ENCODE assay signal across 1 cellular context in the genomic region with DNA sequence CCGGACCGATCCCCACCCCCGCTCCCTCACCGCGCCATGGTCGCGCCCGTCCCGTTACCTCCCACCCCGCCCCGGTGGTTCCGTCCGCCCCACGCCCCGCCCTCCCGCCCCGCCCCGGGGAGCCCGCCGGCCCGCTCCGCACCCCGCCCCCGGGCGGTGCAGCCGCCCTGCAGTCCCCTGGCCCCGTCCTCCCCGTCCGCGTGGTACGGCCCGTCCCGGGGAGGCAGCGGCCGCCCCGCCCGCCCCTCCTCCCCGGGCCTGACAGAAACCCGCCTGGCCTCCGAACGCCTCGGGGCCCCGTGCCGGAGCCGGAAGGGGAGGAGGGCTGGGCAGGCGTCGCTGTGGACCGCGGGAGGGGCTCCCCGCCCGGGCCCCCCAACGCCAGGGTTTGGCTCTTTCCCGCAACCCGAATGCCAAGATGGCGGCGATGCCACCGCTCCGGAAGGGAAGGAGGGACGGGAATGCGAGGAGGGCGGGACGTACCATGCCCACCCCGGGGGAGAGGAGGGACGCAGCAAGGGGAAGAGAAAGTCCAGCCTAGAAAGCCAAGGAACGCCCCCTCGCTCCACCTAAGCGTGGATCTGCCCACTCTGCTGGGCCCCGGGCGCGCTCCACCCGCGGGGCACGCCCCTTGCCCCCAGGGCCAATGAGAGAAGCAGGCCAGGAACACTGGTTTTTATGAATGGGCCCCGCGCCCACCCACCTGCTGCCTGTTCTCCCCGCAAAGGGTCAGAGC.
TF ChIP-seq lines count a peak whose summit lies in the region.

A gene (minus strand): TSS at position 56 of the 736 bp plus-strand sequence. CDS start 132 bp downstream, outside the sequence.

TF ChIP-seq in HEK293, 187 proteins besides CTCF, POLR2A, EP300 and RAD21 (continued from another document and continues in another):
- TF ChIP-seq REPIN1 (tag by site-specific recombination; IDR thresholded peaks at IDR 0.05; ENCODE audit: low read depth) (no peak), ZNF10 (tag by site-specific recombination; IDR thresholded peaks at IDR 0.05) (no peak; the same call in 1 of the 2 replicates), HOXC10 (CRISPR knock-in tag; IDR thresholded peaks at IDR 0.05) (no peak), ZIC2 (tag by site-specific recombination; IDR thresholded peaks at IDR 0.05) (peak; percentile 56; the same call in 1 of the 2 replicates), SP7 (tag by site-specific recombination; IDR thresholded peaks at IDR 0.05) (peak; percentile 87; the same call in 1 of the 2 replicates), MZF1 (tag by site-specific recombination; IDR thresholded peaks at IDR 0.05; ENCODE audit: borderline replicate concordance) (no peak), ZNF677 (tag by site-specific recombination; IDR thresholded peaks at IDR 0.05) (no peak), RBAK (tag by site-specific recombination; IDR thresholded peaks at IDR 0.05) (no peak), ZNF121 (tag by site-specific recombination; IDR thresholded peaks at IDR 0.05) (no peak), ZNF623 (tag by site-specific recombination; IDR thresholded peaks at IDR 0.05) (no peak), ZNF629 (tag by site-specific recombination; IDR thresholded peaks at IDR 0.05) (no peak; the same call in 1 of the 2 replicates), ZNF146 (tag by site-specific recombination; IDR thresholded peaks at IDR 0.05) (no peak), ZNF140 (tag by site-specific recombination; IDR thresholded peaks at IDR 0.05) (no peak), ZNF394 (tag by site-specific recombination; IDR thresholded peaks at IDR 0.05; ENCODE audit: borderline replicate concordance) (peak; percentile 54; the same call in 1 of the 2 replicates), ZNF561 (tag by site-specific recombination; IDR thresholded peaks at IDR 0.05; ENCODE audit: borderline replicate concordance) (peak; percentile 99), KLF8 (tag by site-specific recombination; IDR thresholded peaks at IDR 0.05) (peak; percentile 97), ZNF560 (tag by site-specific recombination; IDR thresholded peaks at IDR 0.05; ENCODE audit: borderline replicate concordance) (no peak), ZNF112 (tag by site-specific recombination; IDR thresholded peaks at IDR 0.05) (no peak), ZNF791 (tag by site-specific recombination; IDR thresholded peaks at IDR 0.05) (no peak), ZNF175 (tag by site-specific recombination; IDR thresholded peaks at IDR 0.05) (no peak), WT1 (tag by site-specific recombination; IDR thresholded peaks at IDR 0.05) (peak; percentile 29; the same call in 1 of the 2 replicates), FEZF1 (tag by site-specific recombination; IDR thresholded peaks at IDR 0.05) (no peak), TCF7L2 (IDR thresholded peaks at IDR 0.05; ENCODE audit: borderline replicate concordance, low read depth, low read length) (peak; percentile 31; the same call in 1 of the 2 replicates), BCL11B (tag by site-specific recombination; IDR thresholded peaks at IDR 0.05; ENCODE audit: low read depth) (no peak; the same call in 1 of the 2 replicates), ZNF747 (tag by site-specific recombination; IDR thresholded peaks at IDR 0.05) (no peak), ZNF132 (tag by site-specific recombination; IDR thresholded peaks at IDR 0.05; ENCODE audit: borderline replicate concordance) (no peak), HOXA7 (CRISPR knock-in tag; IDR thresholded peaks at IDR 0.05; ENCODE audit: borderline replicate concordance) (no peak), ZNF423 (tag by site-specific recombination; IDR thresholded peaks at IDR 0.05) (no peak), SCRT1 (tag by site-specific recombination; IDR thresholded peaks at IDR 0.05; ENCODE audit: borderline replicate concordance) (no peak), ZNF157 (tag by site-specific recombination; IDR thresholded peaks at IDR 0.05) (no peak), ZNF837 (tag by site-specific recombination; IDR thresholded peaks at IDR 0.05) (no peak)
- TF ChIP-seq, protein P1, sequence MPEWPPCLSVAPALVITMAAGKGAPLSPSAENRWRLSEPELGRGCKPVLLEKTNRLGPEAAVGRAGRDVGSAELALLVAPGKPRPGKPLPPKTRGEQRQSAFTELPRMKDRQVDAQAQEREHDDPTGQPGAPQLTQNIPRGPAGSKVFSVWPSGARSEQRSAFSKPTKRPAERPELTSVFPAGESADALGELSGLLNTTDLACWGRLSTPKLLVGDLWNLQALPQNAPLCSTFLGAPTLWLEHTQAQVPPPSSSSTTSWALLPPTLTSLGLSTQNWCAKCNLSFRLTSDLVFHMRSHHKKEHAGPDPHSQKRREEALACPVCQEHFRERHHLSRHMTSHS (tag by site-specific recombination; IDR thresholded peaks at IDR 0.05) = no peak
- TF ChIP-seq, protein P2, sequence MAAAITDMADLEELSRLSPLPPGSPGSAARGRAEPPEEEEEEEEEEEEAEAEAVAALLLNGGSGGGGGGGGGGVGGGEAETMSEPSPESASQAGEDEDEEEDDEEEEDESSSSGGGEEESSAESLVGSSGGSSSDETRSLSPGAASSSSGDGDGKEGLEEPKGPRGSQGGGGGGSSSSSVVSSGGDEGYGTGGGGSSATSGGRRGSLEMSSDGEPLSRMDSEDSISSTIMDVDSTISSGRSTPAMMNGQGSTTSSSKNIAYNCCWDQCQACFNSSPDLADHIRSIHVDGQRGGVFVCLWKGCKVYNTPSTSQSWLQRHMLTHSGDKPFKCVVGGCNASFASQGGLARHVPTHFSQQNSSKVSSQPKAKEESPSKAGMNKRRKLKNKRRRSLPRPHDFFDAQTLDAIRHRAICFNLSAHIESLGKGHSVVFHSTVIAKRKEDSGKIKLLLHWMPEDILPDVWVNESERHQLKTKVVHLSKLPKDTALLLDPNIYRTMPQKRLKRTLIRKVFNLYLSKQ (tag by site-specific recombination; IDR thresholded peaks at IDR 0.05; ENCODE audit: borderline replicate concordance) = no peak
- TF ChIP-seq, protein P3, sequence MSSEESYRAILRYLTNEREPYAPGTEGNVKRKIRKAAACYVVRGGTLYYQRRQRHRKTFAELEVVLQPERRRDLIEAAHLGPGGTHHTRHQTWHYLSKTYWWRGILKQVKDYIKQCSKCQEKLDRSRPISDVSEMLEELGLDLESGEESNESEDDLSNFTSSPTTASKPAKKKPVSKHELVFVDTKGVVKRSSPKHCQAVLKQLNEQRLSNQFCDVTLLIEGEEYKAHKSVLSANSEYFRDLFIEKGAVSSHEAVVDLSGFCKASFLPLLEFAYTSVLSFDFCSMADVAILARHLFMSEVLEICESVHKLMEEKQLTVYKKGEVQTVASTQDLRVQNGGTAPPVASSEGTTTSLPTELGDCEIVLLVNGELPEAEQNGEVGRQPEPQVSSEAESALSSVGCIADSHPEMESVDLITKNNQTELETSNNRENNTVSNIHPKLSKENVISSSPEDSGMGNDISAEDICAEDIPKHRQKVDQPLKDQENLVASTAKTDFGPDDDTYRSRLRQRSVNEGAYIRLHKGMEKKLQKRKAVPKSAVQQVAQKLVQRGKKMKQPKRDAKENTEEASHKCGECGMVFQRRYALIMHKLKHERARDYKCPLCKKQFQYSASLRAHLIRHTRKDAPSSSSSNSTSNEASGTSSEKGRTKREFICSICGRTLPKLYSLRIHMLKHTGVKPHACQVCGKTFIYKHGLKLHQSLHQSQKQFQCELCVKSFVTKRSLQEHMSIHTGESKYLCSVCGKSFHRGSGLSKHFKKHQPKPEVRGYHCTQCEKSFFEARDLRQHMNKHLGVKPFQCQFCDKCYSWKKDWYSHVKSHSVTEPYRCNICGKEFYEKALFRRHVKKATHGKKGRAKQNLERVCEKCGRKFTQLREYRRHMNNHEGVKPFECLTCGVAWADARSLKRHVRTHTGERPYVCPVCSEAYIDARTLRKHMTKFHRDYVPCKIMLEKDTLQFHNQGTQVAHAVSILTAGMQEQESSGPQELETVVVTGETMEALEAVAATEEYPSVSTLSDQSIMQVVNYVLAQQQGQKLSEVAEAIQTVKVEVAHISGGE (tag by site-specific recombination; conservative IDR thresholded peaks at IDR 0.05; ENCODE audit: low read depth) = peak; percentile 97
- TF ChIP-seq, protein P4, sequence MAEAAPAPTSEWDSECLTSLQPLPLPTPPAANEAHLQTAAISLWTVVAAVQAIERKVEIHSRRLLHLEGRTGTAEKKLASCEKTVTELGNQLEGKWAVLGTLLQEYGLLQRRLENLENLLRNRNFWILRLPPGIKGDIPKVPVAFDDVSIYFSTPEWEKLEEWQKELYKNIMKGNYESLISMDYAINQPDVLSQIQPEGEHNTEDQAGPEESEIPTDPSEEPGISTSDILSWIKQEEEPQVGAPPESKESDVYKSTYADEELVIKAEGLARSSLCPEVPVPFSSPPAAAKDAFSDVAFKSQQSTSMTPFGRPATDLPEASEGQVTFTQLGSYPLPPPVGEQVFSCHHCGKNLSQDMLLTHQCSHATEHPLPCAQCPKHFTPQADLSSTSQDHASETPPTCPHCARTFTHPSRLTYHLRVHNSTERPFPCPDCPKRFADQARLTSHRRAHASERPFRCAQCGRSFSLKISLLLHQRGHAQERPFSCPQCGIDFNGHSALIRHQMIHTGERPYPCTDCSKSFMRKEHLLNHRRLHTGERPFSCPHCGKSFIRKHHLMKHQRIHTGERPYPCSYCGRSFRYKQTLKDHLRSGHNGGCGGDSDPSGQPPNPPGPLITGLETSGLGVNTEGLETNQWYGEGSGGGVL (tag by site-specific recombination; IDR thresholded peaks at IDR 0.05) = peak; percentile 43
- TF ChIP-seq, protein P5, sequence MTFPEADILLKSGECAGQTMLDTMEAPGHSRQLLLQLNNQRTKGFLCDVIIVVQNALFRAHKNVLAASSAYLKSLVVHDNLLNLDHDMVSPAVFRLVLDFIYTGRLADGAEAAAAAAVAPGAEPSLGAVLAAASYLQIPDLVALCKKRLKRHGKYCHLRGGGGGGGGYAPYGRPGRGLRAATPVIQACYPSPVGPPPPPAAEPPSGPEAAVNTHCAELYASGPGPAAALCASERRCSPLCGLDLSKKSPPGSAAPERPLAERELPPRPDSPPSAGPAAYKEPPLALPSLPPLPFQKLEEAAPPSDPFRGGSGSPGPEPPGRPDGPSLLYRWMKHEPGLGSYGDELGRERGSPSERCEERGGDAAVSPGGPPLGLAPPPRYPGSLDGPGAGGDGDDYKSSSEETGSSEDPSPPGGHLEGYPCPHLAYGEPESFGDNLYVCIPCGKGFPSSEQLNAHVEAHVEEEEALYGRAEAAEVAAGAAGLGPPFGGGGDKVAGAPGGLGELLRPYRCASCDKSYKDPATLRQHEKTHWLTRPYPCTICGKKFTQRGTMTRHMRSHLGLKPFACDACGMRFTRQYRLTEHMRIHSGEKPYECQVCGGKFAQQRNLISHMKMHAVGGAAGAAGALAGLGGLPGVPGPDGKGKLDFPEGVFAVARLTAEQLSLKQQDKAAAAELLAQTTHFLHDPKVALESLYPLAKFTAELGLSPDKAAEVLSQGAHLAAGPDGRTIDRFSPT (tag by site-specific recombination; IDR thresholded peaks at IDR 0.05) = peak; percentile 89
- TF ChIP-seq, protein P6, sequence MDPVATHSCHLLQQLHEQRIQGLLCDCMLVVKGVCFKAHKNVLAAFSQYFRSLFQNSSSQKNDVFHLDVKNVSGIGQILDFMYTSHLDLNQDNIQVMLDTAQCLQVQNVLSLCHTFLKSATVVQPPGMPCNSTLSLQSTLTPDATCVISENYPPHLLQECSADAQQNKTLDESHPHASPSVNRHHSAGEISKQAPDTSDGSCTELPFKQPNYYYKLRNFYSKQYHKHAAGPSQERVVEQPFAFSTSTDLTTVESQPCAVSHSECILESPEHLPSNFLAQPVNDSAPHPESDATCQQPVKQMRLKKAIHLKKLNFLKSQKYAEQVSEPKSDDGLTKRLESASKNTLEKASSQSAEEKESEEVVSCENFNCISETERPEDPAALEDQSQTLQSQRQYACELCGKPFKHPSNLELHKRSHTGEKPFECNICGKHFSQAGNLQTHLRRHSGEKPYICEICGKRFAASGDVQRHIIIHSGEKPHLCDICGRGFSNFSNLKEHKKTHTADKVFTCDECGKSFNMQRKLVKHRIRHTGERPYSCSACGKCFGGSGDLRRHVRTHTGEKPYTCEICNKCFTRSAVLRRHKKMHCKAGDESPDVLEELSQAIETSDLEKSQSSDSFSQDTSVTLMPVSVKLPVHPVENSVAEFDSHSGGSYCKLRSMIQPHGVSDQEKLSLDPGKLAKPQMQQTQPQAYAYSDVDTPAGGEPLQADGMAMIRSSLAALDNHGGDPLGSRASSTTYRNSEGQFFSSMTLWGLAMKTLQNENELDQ (tag by site-specific recombination; IDR thresholded peaks at IDR 0.05; ENCODE audit: low read depth) = no peak
- TF ChIP-seq, protein P7, sequence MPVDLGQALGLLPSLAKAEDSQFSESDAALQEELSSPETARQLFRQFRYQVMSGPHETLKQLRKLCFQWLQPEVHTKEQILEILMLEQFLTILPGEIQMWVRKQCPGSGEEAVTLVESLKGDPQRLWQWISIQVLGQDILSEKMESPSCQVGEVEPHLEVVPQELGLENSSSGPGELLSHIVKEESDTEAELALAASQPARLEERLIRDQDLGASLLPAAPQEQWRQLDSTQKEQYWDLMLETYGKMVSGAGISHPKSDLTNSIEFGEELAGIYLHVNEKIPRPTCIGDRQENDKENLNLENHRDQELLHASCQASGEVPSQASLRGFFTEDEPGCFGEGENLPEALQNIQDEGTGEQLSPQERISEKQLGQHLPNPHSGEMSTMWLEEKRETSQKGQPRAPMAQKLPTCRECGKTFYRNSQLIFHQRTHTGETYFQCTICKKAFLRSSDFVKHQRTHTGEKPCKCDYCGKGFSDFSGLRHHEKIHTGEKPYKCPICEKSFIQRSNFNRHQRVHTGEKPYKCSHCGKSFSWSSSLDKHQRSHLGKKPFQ (tag by site-specific recombination; IDR thresholded peaks at IDR 0.05) = no peak
- TF ChIP-seq, protein P8, sequence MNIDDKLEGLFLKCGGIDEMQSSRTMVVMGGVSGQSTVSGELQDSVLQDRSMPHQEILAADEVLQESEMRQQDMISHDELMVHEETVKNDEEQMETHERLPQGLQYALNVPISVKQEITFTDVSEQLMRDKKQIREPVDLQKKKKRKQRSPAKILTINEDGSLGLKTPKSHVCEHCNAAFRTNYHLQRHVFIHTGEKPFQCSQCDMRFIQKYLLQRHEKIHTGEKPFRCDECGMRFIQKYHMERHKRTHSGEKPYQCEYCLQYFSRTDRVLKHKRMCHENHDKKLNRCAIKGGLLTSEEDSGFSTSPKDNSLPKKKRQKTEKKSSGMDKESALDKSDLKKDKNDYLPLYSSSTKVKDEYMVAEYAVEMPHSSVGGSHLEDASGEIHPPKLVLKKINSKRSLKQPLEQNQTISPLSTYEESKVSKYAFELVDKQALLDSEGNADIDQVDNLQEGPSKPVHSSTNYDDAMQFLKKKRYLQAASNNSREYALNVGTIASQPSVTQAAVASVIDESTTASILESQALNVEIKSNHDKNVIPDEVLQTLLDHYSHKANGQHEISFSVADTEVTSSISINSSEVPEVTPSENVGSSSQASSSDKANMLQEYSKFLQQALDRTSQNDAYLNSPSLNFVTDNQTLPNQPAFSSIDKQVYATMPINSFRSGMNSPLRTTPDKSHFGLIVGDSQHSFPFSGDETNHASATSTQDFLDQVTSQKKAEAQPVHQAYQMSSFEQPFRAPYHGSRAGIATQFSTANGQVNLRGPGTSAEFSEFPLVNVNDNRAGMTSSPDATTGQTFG (tag by site-specific recombination; IDR thresholded peaks at IDR 0.05; ENCODE audit: borderline replicate concordance) = no peak
- TF ChIP-seq, protein P9, sequence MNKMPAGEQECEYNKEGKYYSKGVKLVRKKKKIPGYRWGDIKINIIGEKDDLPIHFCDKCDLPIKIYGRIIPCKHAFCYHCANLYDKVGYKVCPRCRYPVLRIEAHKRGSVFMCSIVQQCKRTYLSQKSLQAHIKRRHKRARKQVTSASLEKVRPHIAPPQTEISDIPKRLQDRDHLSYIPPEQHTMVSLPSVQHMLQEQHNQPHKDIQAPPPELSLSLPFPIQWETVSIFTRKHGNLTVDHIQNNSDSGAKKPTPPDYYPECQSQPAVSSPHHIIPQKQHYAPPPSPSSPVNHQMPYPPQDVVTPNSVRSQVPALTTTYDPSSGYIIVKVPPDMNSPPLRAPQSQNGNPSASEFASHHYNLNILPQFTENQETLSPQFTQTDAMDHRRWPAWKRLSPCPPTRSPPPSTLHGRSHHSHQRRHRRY (tag by site-specific recombination; IDR thresholded peaks at IDR 0.05) = no peak
